In the genomic region with DNA sequence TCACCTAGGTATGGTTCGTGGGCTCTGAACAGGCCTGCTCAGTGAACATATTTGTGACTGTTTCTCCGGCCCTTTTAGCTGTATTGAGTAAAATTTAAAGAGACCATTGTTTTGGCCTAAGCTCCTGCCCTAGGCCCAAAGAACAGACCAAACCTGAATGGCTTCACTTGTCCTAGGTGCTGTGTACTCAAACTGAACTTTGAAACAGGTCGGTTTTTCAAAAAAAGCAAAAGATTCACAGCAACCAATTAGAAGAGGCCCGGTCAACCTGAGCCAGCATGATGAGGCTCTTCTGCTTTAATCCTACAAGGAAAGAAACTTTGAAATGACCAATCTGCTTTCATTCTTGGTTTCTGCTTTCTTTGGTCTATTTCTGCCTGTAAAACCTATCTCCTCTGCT, we compare ENCODE assay signal across 33 cellular contexts.
"Had no signal": no experiment of that assay in that cellular context is flagged by ENCODE, and none has a peak within 500 bp of the region (broad histone marks: within the 10 kb centered on the region; RNA-seq: fewer than 3 reads in every experiment).

No MANE protein-coding gene starts in this region.

- H3K27ac Mint-ChIP-seq: activated B cell treated with CpG ODN at 0.5 μM for 24 hours; activated CD8-positive, alpha-beta memory T cell treated with anti-CD3 and anti-CD28 coated beads, Interleukin-2, amount 10 ng/mL, durations not matched to agents 7 days and 5 days; activated CD8-positive, alpha-beta T cell treated with anti-CD3 and anti-CD28 coated beads, Interleukin-2, amount 10 ng/mL, durations not matched to agents 7 days and 5 days; activated naive CD4-positive, alpha-beta T cell treated with anti-CD3 and anti-CD28 coated beads, Interleukin-2, amount 10 ng/mL, durations not matched to agents 7 days and 5 days; activated naive CD4-positive, alpha-beta T cell treated with anti-CD3 and anti-CD28 coated beads, Interleukin-2, amount 50 U/mL, for 72 hours; activated naive CD8-positive, alpha-beta T cell treated with anti-CD3 and anti-CD28 coated beads, Interleukin-2, amount 10 ng/mL, durations not matched to agents 7 days and 5 days; activated T-helper 1 cell treated with anti-CD3 and anti-CD28 coated beads, Interleukin-12 subunit alpha, Interleukin-12 subunit beta, Interleukin-2, Interleukin-4 antibody, amounts not matched to agents 30 ng/mL and 10 ng/mL and 1 ng/mL, durations not matched to agents 14 hours and 24 hours and 36 hours; dendritic cell treated with granulocyte-macrophage colony-stimulating factor and Interleukin-4, amounts not matched to agents 40 ng/mL and 50 ng/mL, for 4 days; endodermal cell; T-helper 2 cell treated with Interferon-gamma antibody and Interleukin-4, amounts not matched to agents 5 μg/mL and 100 μg/mL, for 36 hours had no signal

- H3K27ac ChIP-seq: brain microvascular endothelial cell, coronary artery, dorsolateral prefrontal cortex, gastrocnemius medialis, heart left ventricle, WERI-Rb-1 had no signal

- DNase-seq: activated B cell treated with CpG ODN at 0.5 μM for 24 hours; activated CD4-positive, alpha-beta T cell treated with anti-CD3 and anti-CD28 coated beads for 48 hours; activated CD4-positive, alpha-beta T cell treated with anti-CD3 and anti-CD28 coated beads, Interleukin-2, amount 50 U/mL, for 1 hour; activated CD4-positive, alpha-beta T cell treated with anti-CD3 and anti-CD28 coated beads, Interleukin-2, amount 50 U/mL, for 48 hours; activated CD8-positive, alpha-beta memory T cell treated with anti-CD3 and anti-CD28 coated beads, Interleukin-2, amount 10 ng/mL, durations not matched to agents 7 days and 5 days; activated CD8-positive, alpha-beta memory T cell treated with anti-CD3 and anti-CD28 coated beads, Interleukin-2, amount 50 U/mL, for 4 hours; activated CD8-positive, alpha-beta T cell treated with anti-CD3 and anti-CD28 coated beads, Interleukin-2, amount 10 ng/mL, durations not matched to agents 7 days and 5 days; activated gamma-delta T cell; activated naive CD4-positive, alpha-beta T cell; activated naive CD4-positive, alpha-beta T cell treated with anti-CD3 and anti-CD28 coated beads, Interleukin-2, amount 10 ng/mL, durations not matched to agents 7 days and 5 days; activated naive CD8-positive, alpha-beta T cell treated with anti-CD3 and anti-CD28 coated beads, Interleukin-2, amount 10 ng/mL, durations not matched to agents 7 days and 5 days; activated T-cell treated with anti-CD3 and anti-CD28 coated beads, Interleukin-2, amount 50 U/mL, for 1 hour; activated T-cell treated with anti-CD3 and anti-CD28 coated beads, Interleukin-2, amount 50 U/mL, for 48 hours; anterior cingulate cortex; brain microvascular endothelial cell; dorsolateral prefrontal cortex; effector memory CD4-positive, alpha-beta T cell; endodermal cell; foreskin fibroblast; gastrocnemius medialis; glutamatergic neuron; heart left ventricle; T-helper 17 cell; T1000; WERI-Rb-1 had no signal

- H3K36me3 ChIP-seq: brain microvascular endothelial cell, gastrocnemius medialis, heart left ventricle, WERI-Rb-1 had no signal

- H3K9me3 Mint-ChIP-seq: activated B cell treated with CpG ODN at 0.5 μM for 24 hours; activated naive CD4-positive, alpha-beta T cell treated with anti-CD3 and anti-CD28 coated beads, Interleukin-2, amount 10 ng/mL, durations not matched to agents 7 days and 5 days; activated naive CD4-positive, alpha-beta T cell treated with anti-CD3 and anti-CD28 coated beads, Interleukin-2, amount 50 U/mL, for 72 hours; activated naive CD8-positive, alpha-beta T cell treated with anti-CD3 and anti-CD28 coated beads, Interleukin-2, amount 10 ng/mL, durations not matched to agents 7 days and 5 days; activated T-helper 1 cell treated with anti-CD3 and anti-CD28 coated beads, Interleukin-12 subunit alpha, Interleukin-12 subunit beta, Interleukin-2, Interleukin-4 antibody, amounts not matched to agents 30 ng/mL and 10 ng/mL and 1 ng/mL, durations not matched to agents 14 hours and 24 hours and 36 hours; central memory CD8-positive, alpha-beta T cell; dendritic cell treated with granulocyte-macrophage colony-stimulating factor and Interleukin-4, amounts not matched to agents 40 ng/mL and 50 ng/mL, for 4 days; endodermal cell; T-helper 2 cell treated with Interferon-gamma antibody and Interleukin-4, amounts not matched to agents 5 μg/mL and 100 μg/mL, for 36 hours had no signal

- H3K4me3 ChIP-seq: coronary artery, dorsolateral prefrontal cortex, gastrocnemius medialis, heart left ventricle had no signal

- H3K9me3 ChIP-seq: gastrocnemius medialis, heart left ventricle had no signal

- H3K36me3 Mint-ChIP-seq: activated CD8-positive, alpha-beta memory T cell treated with anti-CD3 and anti-CD28 coated beads, Interleukin-2, amount 10 ng/mL, durations not matched to agents 7 days and 5 days; activated naive CD4-positive, alpha-beta T cell treated with anti-CD3 and anti-CD28 coated beads, Interleukin-2, amount 10 ng/mL, durations not matched to agents 7 days and 5 days; activated naive CD4-positive, alpha-beta T cell treated with anti-CD3 and anti-CD28 coated beads, Interleukin-2, amount 50 U/mL, for 72 hours; activated naive CD8-positive, alpha-beta T cell treated with anti-CD3 and anti-CD28 coated beads, Interleukin-2, amount 10 ng/mL, durations not matched to agents 7 days and 5 days had no signal

- H3K4me1 Mint-ChIP-seq: activated naive CD8-positive, alpha-beta T cell treated with anti-CD3 and anti-CD28 coated beads, Interleukin-2, amount 10 ng/mL, durations not matched to agents 7 days and 5 days had no signal

- H3K27me3 ChIP-seq: brain microvascular endothelial cell, dorsolateral prefrontal cortex, gastrocnemius medialis, heart left ventricle had no signal

- ATAC-seq: activated CD4-positive, CD25-positive, alpha-beta regulatory T cell treated with anti-CD3 and anti-CD28 coated beads, Interleukin-2, amount 50 U/mL, for 24 hours; activated CD8-positive, alpha-beta memory T cell treated with anti-CD3 and anti-CD28 coated beads, Interleukin-2, amount 10 ng/mL, durations not matched to agents 7 days and 5 days; activated CD8-positive, alpha-beta T cell treated with anti-CD3 and anti-CD28 coated beads, Interleukin-2, amount 10 ng/mL, durations not matched to agents 7 days and 5 days; activated naive CD4-positive, alpha-beta T cell treated with anti-CD3 and anti-CD28 coated beads, Interleukin-2, amount 50 U/mL, for 72 hours; esophagus mucosa; gastrocnemius medialis; heart left ventricle; T-helper 17 cell had no signal

- H3K27me3 Mint-ChIP-seq: activated B cell treated with CpG ODN at 0.5 μM for 24 hours; central memory CD8-positive, alpha-beta T cell; T-helper 17 cell had no signal

- H3K4me3 Mint-ChIP-seq: activated B cell treated with CpG ODN at 0.5 μM for 24 hours; activated CD8-positive, alpha-beta memory T cell treated with anti-CD3 and anti-CD28 coated beads, Interleukin-2, amount 10 ng/mL, durations not matched to agents 7 days and 5 days; activated CD8-positive, alpha-beta T cell treated with anti-CD3 and anti-CD28 coated beads, Interleukin-2, amount 10 ng/mL, durations not matched to agents 7 days and 5 days; activated naive CD4-positive, alpha-beta T cell treated with anti-CD3 and anti-CD28 coated beads, Interleukin-2, amount 10 ng/mL, durations not matched to agents 7 days and 5 days; activated naive CD8-positive, alpha-beta T cell treated with anti-CD3 and anti-CD28 coated beads, Interleukin-2, amount 10 ng/mL, durations not matched to agents 7 days and 5 days; activated T-helper 1 cell treated with anti-CD3 and anti-CD28 coated beads, Interleukin-12 subunit alpha, Interleukin-12 subunit beta, Interleukin-2, Interleukin-4 antibody, amounts not matched to agents 30 ng/mL and 10 ng/mL and 1 ng/mL, durations not matched to agents 14 hours and 24 hours and 36 hours; central memory CD8-positive, alpha-beta T cell; dendritic cell treated with granulocyte-macrophage colony-stimulating factor and Interleukin-4, amounts not matched to agents 40 ng/mL and 50 ng/mL, for 4 days; endodermal cell; T-helper 17 cell; T-helper 2 cell treated with Interferon-gamma antibody and Interleukin-4, amounts not matched to agents 5 μg/mL and 100 μg/mL, for 36 hours had no signal
